In genomic region chr13:110562696-110563462, GRCh38 we compare ENCODE assay signal across 9 cellular contexts. TPM values are rescaled to one million over a fixed set of nuclear protein-coding genes. Genes with fewer than 3 reads are reported as not detected.
DNase-seq lines count a peak whose midpoint lies in the region; ATAC-seq and TF ChIP-seq lines count a peak whose summit lies in the region.
"Had no signal": no experiment of that assay in that cellular context is flagged by ENCODE, and none has a peak within 500 bp of the region (broad histone marks: within the 10 kb centered on the region; RNA-seq: fewer than 3 reads in every experiment).

No MANE protein-coding gene starts in this region.

- POLR2A ChIA-PET in GM10248 (lab: Yijun Ruan, JAX), result no interaction called here

- H3K36me3 Mint-ChIP-seq in naive B cell, result no peaks in the 10 kb centered on the region

- no peaks in the 10 kb centered on the region for H3K9me3 ChIP-seq in right atrium auricular region

- H3K4me1 ChIP-seq in right atrium auricular region, result peaks cover 0 to 24% of the 10 kb centered on the region in 2 donors

- no peak overlapping the region for H3K27ac Mint-ChIP-seq in naive B cell

- peaks cover 0 to 14% (median 4%) of the 10 kb centered on the region in 3 donors for H3K27me3 Mint-ChIP-seq in naive B cell

- peak overlapping the region; percentile 92 to 95 for H3K27ac ChIP-seq in right atrium auricular region

- peak overlapping the region; percentile 86 to 100 (median 97) for H3K4me3 Mint-ChIP-seq in naive B cell

- H3K36me3 ChIP-seq in right atrium auricular region, result no peaks in the 10 kb centered on the region

- H3K4me3 ChIP-seq in right atrium auricular region (peak overlapping the region; percentile 78), choroid plexus epithelial cell (ENCODE audit: low read depth, low read length) (peak overlapping the region; percentile 80)

- DNase-seq in right atrium auricular region (ENCODE audit: low spot score) (no peak), Right ventricle myocardium inferior (ENCODE audit: missing footprints) (no peak), choroid plexus epithelial cell (ENCODE audit: low read depth) (no peak), naive B cell (no peak), Kasumi-1 (lab: John Stamatoyannopoulos, UW) (no peak), GM10248 (ENCODE audit: extremely low spot score) (no peak), AG08396 (ENCODE audit: low spot score) (no peak)
- DNase-seq: activated gamma-delta T cell treated with Interleukin-2 at 50 U/mL for 16 hours had no signal

- peaks cover 13 to 20% (median 14%) of the 10 kb centered on the region in 3 donors for H3K4me1 Mint-ChIP-seq in naive B cell

- no peaks in the 10 kb centered on the region for H3K27me3 ChIP-seq in right atrium auricular region

- no peak for ATAC-seq in Right ventricle myocardium inferior
- no peak for ATAC-seq in naive B cell (ENCODE audit: low read depth in 2 of 2)
- no peak for ATAC-seq in GM21825 (IDR thresholded peaks at IDR 0.05; ENCODE audit: unreplicated experiment)

- TF ChIP-seq CTCF in right atrium auricular region (IDR thresholded peaks at IDR 0.05) (no peak), choroid plexus epithelial cell (conservative IDR thresholded peaks at IDR 0.05; ENCODE audit: low read depth, low read length) (no peak), GM10248 (IDR thresholded peaks at IDR 0.05; ENCODE audit: control extremely low read depth, extremely low read depth, low read depth, missing control alignments) (no peak)

- intact Hi-C loops in Right ventricle myocardium inferior (cut with DNase I), result loop anchor here (2.0 to 10.0 kb wide), 2 partner anchors 108 to 348 kb away; no protein-coding TSS in a partner anchor

- peaks cover 0 to 2% (median 0%) of the 10 kb centered on the region in 7 donors for H3K9me3 Mint-ChIP-seq in naive B cell

- CTCF ChIA-PET in GM10248 (lab: Yijun Ruan, JAX), result interaction anchor here (1.2 to 1.9 kb wide), 3 partner anchors 11 to 107 kb away, joined by 3 to 6 read pairs (median 5); no protein-coding TSS in a partner anchor

RNA-seq across cellular contexts. Expression of gene RAB20, which starts 1.4 kb away (rescaled TPM):
- 10 to 100 TPM; 10.8 to 15.7 TPM for total RNA-seq in right atrium auricular region
- 10.5 TPM for total RNA-seq in Right ventricle myocardium inferior
- 1 to 10 TPM in 3 of 6 donors, under 1 TPM in 2, not detected in 1; 0.74 to 3.4 (median 2.0) TPM for polyA plus RNA-seq in naive B cell (ENCODE audit: low read depth in 6 of 6)

RNA-seq across cellular contexts. Expression of gene NAXD, which starts 52.5 kb away (rescaled TPM):
- total RNA-seq in right atrium auricular region (10 to 100 TPM; 16.8 to 17.4 TPM), Right ventricle myocardium inferior (27.9 TPM)
- polyA plus RNA-seq in naive B cell (ENCODE audit: low read depth in 6 of 6), result 10 to 100 TPM; 10.8 to 23.1 (median 15.4) TPM
